ENCODE assay signal across 17 cellular contexts in the genomic region with DNA sequence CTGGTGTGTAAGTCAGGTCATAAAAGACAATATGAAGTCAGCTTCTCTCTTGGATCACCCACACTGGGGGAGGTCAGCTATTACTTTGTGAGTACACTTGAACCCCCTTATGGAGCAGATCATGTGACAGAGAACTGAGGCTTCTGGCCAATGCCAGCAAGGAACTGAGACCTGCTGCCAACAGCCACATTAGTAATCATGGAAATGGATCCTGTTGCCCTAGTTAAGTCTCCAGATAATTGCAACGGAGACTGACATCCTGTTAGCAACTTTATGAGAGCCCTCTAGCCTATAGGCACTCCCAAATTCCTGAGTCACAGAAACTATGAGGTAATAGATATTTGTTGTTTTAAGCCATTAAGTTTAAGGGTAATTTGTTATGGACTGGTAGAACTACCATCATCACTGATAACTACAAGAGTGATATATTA.
DNase-seq lines count a peak whose midpoint lies in the region; ATAC-seq and TF ChIP-seq lines count a peak whose summit lies in the region.
"Had no signal": no experiment of that assay in that cellular context is flagged by ENCODE, and none has a peak within 500 bp of the region (broad histone marks: within the 10 kb centered on the region; RNA-seq: fewer than 3 reads in every experiment).

No MANE protein-coding gene starts in this region.

- no peaks in the 10 kb centered on the region for H3K4me1 ChIP-seq in RWPE2 (ENCODE audit: insufficient read depth, poor library complexity, severe bottlenecking)
- H3K4me1 ChIP-seq: heart left ventricle had no signal

- DNase-seq in HEK293T (ENCODE audit: extremely low spot score) (peak; percentile 32), RWPE2 (ENCODE audit: low spot score) (no peak), fibroblast of the conjunctiva (ENCODE audit: low read depth) (peak; percentile 6), stromal cell of bone marrow (ENCODE audit: low read depth) (peak; percentile 85), NCI-H748 (lab: John Stamatoyannopoulos, UW; ENCODE audit: unreplicated experiment) (no peak)
- no peak for DNase-seq in activated CD4-positive, alpha-beta T cell treated with anti-CD3 and anti-CD28 coated beads, Interleukin-2, amount 50 U/mL, for 4 hours
- DNase-seq: activated B cell treated with CpG ODN at 0.5 μM for 24 hours; activated T-cell treated with anti-CD3 and anti-CD28 coated beads, Interleukin-2, amount 50 U/mL, for 72 hours; erythroblast; GF-D8; heart left ventricle; immature natural killer cell; naive thymus-derived CD8-positive, alpha-beta T cell had no signal

- POLR2A ChIA-PET in HEK293T (lab: Yijun Ruan, JAX) = no interaction called here

- TF ChIP-seq CTCF in RWPE2 (IDR thresholded peaks at IDR 0.05; ENCODE audit: poor library complexity, severe bottlenecking) = no peak

- H3K4me3 ChIP-seq in RWPE2 (ENCODE audit: severe bottlenecking) = no peak overlapping the region
- H3K4me3 ChIP-seq: BLaER1 treated with 17β-estradiol and CSF1 and Interleukin-3, amounts not matched to agents 10 nM and 100 nM; GM12878; heart left ventricle had no signal

- peak; percentile 70 for ATAC-seq in RWPE2 (ENCODE audit: low read depth)
- no peak for ATAC-seq in HG02840 (IDR thresholded peaks at IDR 0.05; ENCODE audit: low FRiP score, unreplicated experiment)
- ATAC-seq: activated T-cell treated with anti-CD3 and anti-CD28 coated beads, Interleukin-2, amount 50 U/mL, for 72 hours; GM12878; heart left ventricle; naive thymus-derived CD8-positive, alpha-beta T cell; Right ventricle myocardium inferior had no signal

- no peaks in the 10 kb centered on the region for H3K27me3 ChIP-seq in RWPE2 (ENCODE audit: insufficient read depth, poor library complexity, severe bottlenecking)
- H3K27me3 ChIP-seq: BLaER1 treated with 17β-estradiol and CSF1 and Interleukin-3, amounts not matched to agents 10 nM and 100 nM; heart left ventricle had no signal

- H3K36me3 ChIP-seq in RWPE2 (ENCODE audit: low read depth) = no peaks in the 10 kb centered on the region
- H3K36me3 ChIP-seq: BLaER1 treated with 17β-estradiol and CSF1 and Interleukin-3, amounts not matched to agents 10 nM and 100 nM; heart left ventricle had no signal

- no peak overlapping the region for H3K27ac ChIP-seq in RWPE2 (ENCODE audit: poor library complexity, severe bottlenecking)
- H3K27ac ChIP-seq: BLaER1 treated with 17β-estradiol and CSF1 and Interleukin-3, amounts not matched to agents 10 nM and 100 nM; heart left ventricle had no signal

- no peaks in the 10 kb centered on the region for H3K9me3 ChIP-seq in RWPE2 (ENCODE audit: severe bottlenecking)
- H3K9me3 ChIP-seq: BLaER1 treated with 17β-estradiol and CSF1 and Interleukin-3, amounts not matched to agents 10 nM and 100 nM; heart left ventricle had no signal

- CTCF ChIA-PET in HEK293T (lab: Yijun Ruan, JAX) = no interaction called here

TF ChIP-seq in HEK293T, 16 proteins besides CTCF, POLR2A, EP300 and RAD21:
- no peak for TF ChIP-seq TARDBP (IDR thresholded peaks at IDR 0.05)
- no peak for TF ChIP-seq SUZ12 (IDR thresholded peaks at IDR 0.05)
- TF ChIP-seq LEF1 (IDR thresholded peaks at IDR 0.05; ENCODE audit: borderline replicate concordance) = no peak
- TF ChIP-seq, protein P1, sequence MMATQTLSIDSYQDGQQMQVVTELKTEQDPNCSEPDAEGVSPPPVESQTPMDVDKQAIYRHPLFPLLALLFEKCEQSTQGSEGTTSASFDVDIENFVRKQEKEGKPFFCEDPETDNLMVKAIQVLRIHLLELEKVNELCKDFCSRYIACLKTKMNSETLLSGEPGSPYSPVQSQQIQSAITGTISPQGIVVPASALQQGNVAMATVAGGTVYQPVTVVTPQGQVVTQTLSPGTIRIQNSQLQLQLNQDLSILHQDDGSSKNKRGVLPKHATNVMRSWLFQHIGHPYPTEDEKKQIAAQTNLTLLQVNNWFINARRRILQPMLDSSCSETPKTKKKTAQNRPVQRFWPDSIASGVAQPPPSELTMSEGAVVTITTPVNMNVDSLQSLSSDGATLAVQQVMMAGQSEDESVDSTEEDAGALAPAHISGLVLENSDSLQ (IDR thresholded peaks at IDR 0.05) = peak; percentile 90
- no peak for TF ChIP-seq ZNF384 (IDR thresholded peaks at IDR 0.05)
- TF ChIP-seq CTBP1 (IDR thresholded peaks at IDR 0.05; ENCODE audit: borderline replicate concordance) = peak; percentile 66
- TF ChIP-seq BHLHE40 (IDR thresholded peaks at IDR 0.05; ENCODE audit: borderline replicate concordance) = no peak
- no peak for TF ChIP-seq HDGF (IDR thresholded peaks at IDR 0.05; ENCODE audit: borderline replicate concordance)
- no peak for TF ChIP-seq L3MBTL2 (conservative IDR thresholded peaks at IDR 0.05)

Comparison
In these comparisons a context has a peak if more than half of its experiments do, and no peak if none do; other contexts are left out.
1. DNase-seq: peak in HEK293T (single experiment), fibroblast of the conjunctiva (single experiment) and stromal cell of bone marrow (single experiment); none in RWPE2 (single experiment), activated CD4-positive, alpha-beta T cell treated with anti-CD3 and anti-CD28 coated beads, Interleukin-2, amount 50 U/mL, for 4 hours (0 of 2) and NCI-H748 (single experiment).